ENCODE assay signal across 15 cellular contexts in genomic region chrX:8067754-8068469, GRCh38.
DNase-seq lines count a peak whose midpoint lies in the region; ATAC-seq and TF ChIP-seq lines count a peak whose summit lies in the region.
"Had no signal": no experiment of that assay in that cellular context is flagged by ENCODE, and none has a peak within 500 bp of the region (broad histone marks: within the 10 kb centered on the region; RNA-seq: fewer than 3 reads in every experiment).

No MANE protein-coding gene starts in this region.

- no peak overlapping the region for H3K4me3 ChIP-seq in A673 (ENCODE audit: low read depth, low read length, poor library complexity, severe bottlenecking)
- H3K4me3 ChIP-seq in PC-9, result no peak overlapping the region
- no peak overlapping the region for H3K4me3 ChIP-seq in fibroblast of villous mesenchyme (ENCODE audit: low read depth, low read length)
- H3K4me3 ChIP-seq: Peyer's patch had no signal

- POLR2A ChIA-PET in A673 (lab: Charles Lee; ENCODE audit: low non-redundant PET), result no interaction called here
- POLR2A ChIA-PET in PC-9 (lab: Charles Lee; ENCODE audit: unreplicated experiment), result no interaction called here

- CTCF ChIA-PET in A673 (lab: Charles Lee) (no interaction called here), PC-9 (lab: Charles Lee) (no interaction called here)

- no peaks in the 10 kb centered on the region for H3K79me2 ChIP-seq in PC-9 (ENCODE audit: low read depth)

- peak overlapping the region; percentile 64 for H3K4me2 ChIP-seq in PC-9

- H3K4me1 ChIP-seq in A673 (ENCODE audit: insufficient read depth, low read length, poor library complexity, severe bottlenecking), result no peaks in the 10 kb centered on the region
- peaks cover 25% of the 10 kb centered on the region for H3K4me1 ChIP-seq in PC-9 (replicated peaks; ENCODE audit: insufficient read depth)
- H3K4me1 ChIP-seq: Peyer's patch had no signal

- H3K9me3 ChIP-seq in A673 (ENCODE audit: low read depth, low read length, poor library complexity, severe bottlenecking) (no peaks in the 10 kb centered on the region), PC-9 (ENCODE audit: insufficient read depth, low read depth) (no peaks in the 10 kb centered on the region)
- H3K9me3 ChIP-seq: Peyer's patch had no signal

- H2AFZ ChIP-seq in PC-9, result no peak overlapping the region

- DNase-seq in A673 (ENCODE audit: low spot score) (peak; percentile 41), HT-29 (ENCODE audit: low spot score) (peak; percentile 28), PC-9 (peak; percentile 8 to 90), fibroblast of villous mesenchyme (ENCODE audit: low read depth) (peak; percentile 66), dermis blood vessel endothelial cell (no peak)
- no peak for DNase-seq in activated CD4-positive, alpha-beta T cell treated with anti-CD3 and anti-CD28 coated beads for 48 hours
- DNase-seq: activated CD4-positive, alpha-beta T cell treated with anti-CD3 and anti-CD28 coated beads for 1 hour; activated CD8-positive, alpha-beta memory T cell treated with anti-CD3 and anti-CD28 coated beads, Interleukin-2, amount 50 U/mL, for 48 hours; AML-193; DMS79 treated with DMSO at 0.1 percent for 48 hours; left ventricle myocardium superior; natural killer cell; Peyer's patch had no signal

- 0 out of 2 replicates have a peak, but pooled peaks cover 6% of the 10 kb centered on the region for H3F3A ChIP-seq in PC-9 (ENCODE audit: insufficient read depth, low read depth)

- H3K36me3 ChIP-seq in A673 (ENCODE audit: insufficient read depth, low read length, poor library complexity, severe bottlenecking) (no peaks in the 10 kb centered on the region), PC-9 (ENCODE audit: low read depth) (no peaks in the 10 kb centered on the region)
- H3K36me3 ChIP-seq: Peyer's patch had no signal

- H3K27me3 ChIP-seq in A673 (replicated peaks; ENCODE audit: insufficient read depth, low read depth, low read length, poor library complexity) (no peaks in the 10 kb centered on the region), PC-9 (ENCODE audit: insufficient read depth, low read depth) (no peaks in the 10 kb centered on the region)
- H3K27me3 ChIP-seq: Peyer's patch had no signal

- H3K9me2 ChIP-seq in PC-9 (ENCODE audit: insufficient read depth), result no peaks in the 10 kb centered on the region

- H3K27ac ChIP-seq in A673 (ENCODE audit: low read depth, low read length, poor library complexity, severe bottlenecking) (no peak overlapping the region), PC-9 (peak overlapping the region; percentile 84)
- H3K27ac ChIP-seq: Peyer's patch had no signal

- no peaks in the 10 kb centered on the region for H4K20me1 ChIP-seq in PC-9 (ENCODE audit: insufficient read depth)

- ATAC-seq in HG03565 (IDR thresholded peaks at IDR 0.05; ENCODE audit: unreplicated experiment) (no peak), GM19467 (IDR thresholded peaks at IDR 0.05; ENCODE audit: unreplicated experiment) (no peak)
- ATAC-seq: left ventricle myocardium superior, natural killer cell had no signal

- intact Hi-C loops in A673 (cut with micrococcal nuclease; ENCODE audit: unreplicated experiment), result no loop called here
- intact Hi-C loops in PC-9 (cut with micrococcal nuclease; ENCODE audit: unreplicated experiment), result no loop called here

- BruUV-seq in A673 (replicated peaks; lab: Mats Ljungman, UMichigan) (no TSS peak), PC-9 (replicated peaks; lab: Mats Ljungman, UMichigan) (no TSS peak)

- TF ChIP-seq CTCF in A673 (conservative IDR thresholded peaks at IDR 0.05; ENCODE audit: low read depth, low read length) (no peak), PC-9 (conservative IDR thresholded peaks at IDR 0.05) (no peak), fibroblast of villous mesenchyme (IDR thresholded peaks at IDR 0.05; ENCODE audit: insufficient read depth, low read depth, low read length) (no peak)

Comparison
In these comparisons a context has a peak if more than half of its experiments do, and no peak if none do; other contexts are left out.
1. DNase-seq: peak in A673 (single experiment), HT-29 (single experiment), PC-9 (2 of 2) and fibroblast of villous mesenchyme (single experiment); none in activated CD4-positive, alpha-beta T cell treated with anti-CD3 and anti-CD28 coated beads for 48 hours (single experiment) and dermis blood vessel endothelial cell (single experiment).